8 cellular contexts compared by ENCODE assay signal in the genomic region with DNA sequence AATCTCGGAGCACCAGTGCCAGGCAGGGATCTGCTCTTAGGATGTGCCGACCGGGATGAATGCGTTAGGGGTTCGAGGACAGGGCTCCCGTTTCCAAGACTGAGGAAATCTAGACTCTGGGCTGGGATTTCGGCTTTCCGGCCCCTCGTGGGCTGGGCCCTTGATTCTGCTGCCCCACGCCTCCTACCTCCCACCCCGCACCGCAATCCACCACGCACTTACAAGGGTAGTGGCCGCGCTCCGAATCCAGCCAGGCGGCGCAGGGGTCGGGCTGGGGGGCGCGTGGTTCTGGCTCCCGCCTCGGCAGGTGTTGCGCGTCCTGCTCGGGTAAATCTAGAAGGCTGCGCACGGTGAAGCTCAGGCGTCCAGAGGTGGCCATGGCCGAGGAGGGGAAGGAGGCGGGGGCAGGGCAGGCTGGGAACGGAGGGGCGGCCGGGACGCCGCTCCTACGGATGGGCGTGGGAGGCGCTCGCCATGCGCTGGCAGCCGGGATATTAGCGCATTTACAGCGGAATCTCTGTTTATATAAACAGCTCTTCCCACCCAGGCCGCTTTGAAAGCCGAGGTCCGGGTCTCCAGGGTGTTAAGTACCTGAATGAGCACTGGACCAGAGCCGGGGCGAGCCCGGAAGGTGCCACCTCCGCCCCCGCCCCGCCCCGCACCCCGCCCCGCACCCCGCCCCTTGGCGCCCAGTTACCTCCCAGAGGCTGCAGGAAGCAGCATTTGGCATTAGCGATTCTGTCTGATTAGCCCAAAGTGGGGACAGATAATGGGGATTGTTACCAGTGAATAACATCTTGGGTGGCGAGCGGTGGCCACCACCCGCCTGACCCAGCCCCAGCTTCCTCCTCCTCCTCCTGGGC. TPM values are rescaled to one million over a fixed set of nuclear protein-coding genes. Genes with fewer than 3 reads are reported as not detected.
DNase-seq lines count a peak whose midpoint lies in the region; ATAC-seq, FAIRE-seq and TF ChIP-seq lines count a peak whose summit lies in the region.

NKX2-8 (minus strand) TSS at position 604 of the 863 bp plus-strand sequence; CDS start at position 379, 225 bp downstream.

- CTCF ChIA-PET in HepG2 (lab: Yijun Ruan, JAX; ENCODE audit: low intra/inter-chr PET ratio, low total read pairs) = no interaction called here

- H2AFZ ChIP-seq in HepG2 (ENCODE audit: low read length) = no peak within 1 kb of the TSS

- DNase-seq in activated T-cell treated with anti-CD3 and anti-CD28 coated beads, Interleukin-2, amount 50 U/mL, for 72 hours = no peak
- DNase-seq in activated T-cell treated with anti-CD3 and anti-CD28 coated beads for 4 hours (no peak), astrocyte of the spinal cord (ENCODE audit: low read depth, low spot score) (no peak), HepG2 (ENCODE audit: low spot score) (no peak), upper lobe of left lung (peak; percentile 29 to 81), immature natural killer cell (no peak)

- POLR2A ChIA-PET in HepG2 (lab: Yijun Ruan, JAX) = no interaction called here

- no peaks in the 10 kb centered on the region for H3K9me3 Mint-ChIP-seq in activated T-cell treated with anti-CD3 and anti-CD28 coated beads, Interleukin-2, amount 50 U/mL, for 72 hours
- no peaks in the 10 kb centered on the region for H3K9me3 Mint-ChIP-seq in stimulated activated memory B cell treated with anti-CD40 and anti-IgM and Interleukin-4, amounts not matched to agents 10 μg/mL and 1 μg/mL and 100 μg/mL, for 72 hours
- peaks cover 0 to 11% (median 5%) of the 10 kb centered on the region in 6 donors for H3K9me3 Mint-ChIP-seq in immature natural killer cell

- peaks cover 11% of the 10 kb centered on the region for H3K4me1 ChIP-seq in HepG2 (ENCODE audit: insufficient read depth, low read length)
- H3K4me1 ChIP-seq in upper lobe of left lung = peaks cover 14 to 50% (median 27%) of the 10 kb centered on the region in 4 donors

- peak within 1 kb of the TSS; percentile 67 to 73 for H3K4me3 Mint-ChIP-seq in activated T-cell treated with anti-CD3 and anti-CD28 coated beads, Interleukin-2, amount 50 U/mL, for 72 hours
- H3K4me3 Mint-ChIP-seq in stimulated activated memory B cell treated with anti-CD40 and anti-IgM and Interleukin-4, amounts not matched to agents 10 μg/mL and 1 μg/mL and 100 μg/mL, for 72 hours = no peak within 1 kb of the TSS
- no peak within 1 kb of the TSS for H3K4me3 Mint-ChIP-seq in immature natural killer cell

- BruUV-seq in HepG2 (replicated peaks; lab: Mats Ljungman, UMichigan) = no TSS peak

- H3K27me3 ChIP-seq in HepG2 (ENCODE audit: control insufficient read depth in 1 of 2, insufficient read depth in 2 of 2, low read length in 2 of 2) = peaks cover 2 to 4% of the 10 kb centered on the region in 2 experiments; a peak in 2 of 5 replicates
- peaks cover 0 to 36% (median 15%) of the 10 kb centered on the region in 4 donors for H3K27me3 ChIP-seq in upper lobe of left lung

- TF ChIP-seq POLR2A in HepG2 (IDR thresholded peaks at IDR 0.05; ENCODE audit: insufficient read depth in 1 of 2, low read depth in 2 of 2, low read length in 2 of 2) = no peak
- TF ChIP-seq POLR2A in upper lobe of left lung (IDR thresholded peaks at IDR 0.05) = no peak

- peaks cover 0 to 1% of the 10 kb centered on the region in 2 donors for H3K36me3 Mint-ChIP-seq in activated T-cell treated with anti-CD3 and anti-CD28 coated beads, Interleukin-2, amount 50 U/mL, for 72 hours (ENCODE audit: insufficient read depth in 2 of 2)
- no peaks in the 10 kb centered on the region for H3K36me3 Mint-ChIP-seq in stimulated activated memory B cell treated with anti-CD40 and anti-IgM and Interleukin-4, amounts not matched to agents 10 μg/mL and 1 μg/mL and 100 μg/mL, for 72 hours
- peaks cover 0 to 3% (median 0%) of the 10 kb centered on the region in 3 donors for H3K36me3 Mint-ChIP-seq in immature natural killer cell

- H3K79me2 ChIP-seq in HepG2 (ENCODE audit: insufficient read depth, low read length) = no peaks in the 10 kb centered on the region

- TF ChIP-seq EP300 in HepG2 (IDR thresholded peaks at IDR 0.05; ENCODE audit: low read depth in 2 of 2, low read length in 2 of 2) = no peak
- no peak for TF ChIP-seq EP300 in HepG2 (CRISPR knock-in tag; IDR thresholded peaks at IDR 0.05; ENCODE audit: borderline replicate concordance)
- TF ChIP-seq EP300 in upper lobe of left lung (IDR thresholded peaks at IDR 0.05) = no peak

- TF ChIP-seq CTCF in astrocyte of the spinal cord (IDR thresholded peaks at IDR 0.05; ENCODE audit: low read depth, low read length) (no peak), HepG2 (CRISPR knock-in tag; IDR thresholded peaks at IDR 0.05) (no peak), upper lobe of left lung (IDR thresholded peaks at IDR 0.05) (no peak)

- H3K27me3 Mint-ChIP-seq in activated T-cell treated with anti-CD3 and anti-CD28 coated beads, Interleukin-2, amount 50 U/mL, for 72 hours (ENCODE audit: low read depth) = peaks cover 51% of the 10 kb centered on the region
- peaks cover 62% of the 10 kb centered on the region for H3K27me3 Mint-ChIP-seq in stimulated activated memory B cell treated with anti-CD40 and anti-IgM and Interleukin-4, amounts not matched to agents 10 μg/mL and 1 μg/mL and 100 μg/mL, for 72 hours
- H3K27me3 Mint-ChIP-seq in immature natural killer cell (ENCODE audit: low read depth in 3 of 3) = peaks cover 3 to 27% (median 12%) of the 10 kb centered on the region in 3 donors

- no peak within 1 kb of the TSS for H3K4me2 ChIP-seq in HepG2 (ENCODE audit: low read depth, low read length)

- no peaks in the 10 kb centered on the region for H4K20me1 ChIP-seq in HepG2 (ENCODE audit: insufficient read depth, low read length)

- intact Hi-C loops in HepG2 (cut with micrococcal nuclease; ENCODE audit: unreplicated experiment) = no loop called here

- 0 out of 2 replicates have a peak, but pooled peaks cover 4% of the 10 kb centered on the region for H3K9me3 ChIP-seq in HepG2 (ENCODE audit: low read length)
- H3K9me3 ChIP-seq in upper lobe of left lung = no peaks in the 10 kb centered on the region

- no peak for FAIRE-seq in HepG2 (lab: Jason Lieb, UNC)

- TF ChIP-seq RAD21 in HepG2 (CRISPR knock-in tag; IDR thresholded peaks at IDR 0.05) = no peak

- no peak within 1 kb of the TSS for H3K9ac ChIP-seq in HepG2 (ENCODE audit: insufficient read depth, low read depth, low read length)

- H3K4me1 Mint-ChIP-seq in activated T-cell treated with anti-CD3 and anti-CD28 coated beads, Interleukin-2, amount 50 U/mL, for 72 hours (ENCODE audit: low read depth) = no peaks in the 10 kb centered on the region
- no peaks in the 10 kb centered on the region for H3K4me1 Mint-ChIP-seq in stimulated activated memory B cell treated with anti-CD40 and anti-IgM and Interleukin-4, amounts not matched to agents 10 μg/mL and 1 μg/mL and 100 μg/mL, for 72 hours
- H3K4me1 Mint-ChIP-seq in immature natural killer cell = no peaks in the 10 kb centered on the region

- H3K4me3 ChIP-seq in astrocyte of the spinal cord (ENCODE audit: low read depth, low read length) (peak within 1 kb of the TSS; percentile 19), HepG2 (replicated peaks in 1 of 3; ENCODE audit: insufficient read depth in 1 of 3, low read depth in 2 of 3, low read length in 3 of 3) (no peak within 1 kb of the TSS), upper lobe of left lung (peak within 1 kb of the TSS; percentile 5 to 54 (median 47))

- in situ Hi-C loops in astrocyte of the spinal cord (cut with HindIII; ENCODE audit: low sequenced_read_pairs) = no loop called here
- in situ Hi-C loops in HepG2 (cut with HindIII; ENCODE audit: extremely low pct_ligation_motif_present, low pct_unique_long_range_greater_than_20kb) = no loop called here

- 77% methylated on average over 62 of the region's 62 CpGs for WGBS in HepG2 (ENCODE audit: low lambda C conversion rate)
- 1 to 2% methylated on average over 27 to 56 of the region's 62 CpGs for WGBS in upper lobe of left lung, 2 donors

- H3K27ac ChIP-seq in HepG2 (ENCODE audit: extremely low read length, insufficient read depth, low read length) (no peak within 1 kb of the TSS), upper lobe of left lung (no peak within 1 kb of the TSS)

- no peak within 1 kb of the TSS for H3K27ac Mint-ChIP-seq in activated T-cell treated with anti-CD3 and anti-CD28 coated beads, Interleukin-2, amount 50 U/mL, for 72 hours
- no peak within 1 kb of the TSS for H3K27ac Mint-ChIP-seq in stimulated activated memory B cell treated with anti-CD40 and anti-IgM and Interleukin-4, amounts not matched to agents 10 μg/mL and 1 μg/mL and 100 μg/mL, for 72 hours
- H3K27ac Mint-ChIP-seq in immature natural killer cell = no peak within 1 kb of the TSS

- no peaks in the 10 kb centered on the region for H3K36me3 ChIP-seq in HepG2 (replicated peaks in 1 of 2; ENCODE audit: control insufficient read depth in 1 of 2, insufficient read depth in 2 of 2, low read length in 2 of 2)
- no peaks in the 10 kb centered on the region for H3K36me3 ChIP-seq in upper lobe of left lung

- ATAC-seq in activated T-cell treated with anti-CD3 and anti-CD28 coated beads, Interleukin-2, amount 50 U/mL, for 72 hours (replicated peaks in 1 of 2) = no peak
- ATAC-seq in HepG2 = no peak
- no peak for ATAC-seq in upper lobe of left lung (ENCODE audit: low FRiP score in 2 of 2)
- no peak for ATAC-seq in stimulated activated memory B cell treated with anti-CD40 and anti-IgM and Interleukin-4, amounts not matched to agents 10 μg/mL and 1 μg/mL and 100 μg/mL, for 72 hours
- ATAC-seq in HG02642 (IDR thresholded peaks at IDR 0.05; ENCODE audit: poor library complexity, unreplicated experiment) = no peak

RNA-seq across cellular contexts. Expression of gene NKX2-8, which starts in this region (rescaled TPM):
- total RNA-seq in activated T-cell treated with anti-CD3 and anti-CD28 coated beads, Interleukin-2, amount 50 U/mL, for 72 hours = not detected
- total RNA-seq in HepG2 (2016; rRNA removed; fragmentation: Illumina TruSeq; extraction: Trizol) (not detected in 2 replicates), upper lobe of left lung (1 to 10 TPM in 2 of 6 donors, under 1 TPM in 1, not detected in 3; 0.77 to 2.7 (median 2.1) TPM)
- total RNA-seq in HepG2 (2016; cell fraction: cytosol; rRNA removed; fragmentation: Illumina TruSeq; extraction: Trizol; ENCODE audit: low read depth) = not detected in 2 replicates
- not detected in 2 replicates for total RNA-seq in HepG2 (2016; cell fraction: insoluble cytoplasmic fraction; rRNA removed; fragmentation: Illumina TruSeq; extraction: Trizol)
- total RNA-seq in HepG2 (2016; cell fraction: membrane; rRNA removed; fragmentation: Illumina TruSeq; extraction: Trizol) = not detected in 2 replicates
- not detected in 2 replicates for total RNA-seq in HepG2 (2016; cell fraction: nucleus; rRNA removed; fragmentation: Illumina TruSeq; extraction: Trizol)
- polyA plus RNA-seq in HepG2 (2011; rRNA removed) (not detected in 2 replicates), immature natural killer cell (not detected)
- polyA plus RNA-seq in HepG2 (2011; cell fraction: cytosol; rRNA removed) = not detected in 2 replicates
- polyA plus RNA-seq in HepG2 (2011; cell fraction: nucleus; rRNA removed) = not detected in 2 replicates
- polyA plus RNA-seq in HepG2 (2012) = not detected in 2 replicates
- not detected in 2 replicates for polyA plus RNA-seq in HepG2 (2016; cell fraction: cytosol; fragmentation: Illumina TruSeq; extraction: Trizol; ENCODE audit: low read depth)
- polyA plus RNA-seq in HepG2 (2016; cell fraction: insoluble cytoplasmic fraction; fragmentation: Illumina TruSeq; extraction: Trizol; ENCODE audit: low read depth) = not detected in 2 replicates
- polyA plus RNA-seq in HepG2 (2016; cell fraction: membrane; fragmentation: Illumina TruSeq; extraction: Trizol; ENCODE audit: low read depth) = not detected in 2 replicates
- not detected in 2 replicates for polyA plus RNA-seq in HepG2 (2016; cell fraction: nucleus; fragmentation: Illumina TruSeq; extraction: Trizol; ENCODE audit: insufficient read depth, low read depth)
- not detected in 2 replicates for polyA minus RNA-seq in HepG2 (2011; rRNA and poly(A)+ RNA removed; ENCODE audit: low replicate concordance)
- polyA minus RNA-seq in HepG2 (2011; cell fraction: cytosol; rRNA and poly(A)+ RNA removed) = not detected in 2 replicates
- polyA minus RNA-seq in HepG2 (2011; cell fraction: nucleus; rRNA and poly(A)+ RNA removed) = not detected in 2 replicates

Comparison
In these comparisons a context has a peak if more than half of its experiments do, and no peak if none do; other contexts are left out.
1. DNase-seq: peak in upper lobe of left lung (2 of 2); none in activated T-cell treated with anti-CD3 and anti-CD28 coated beads, Interleukin-2, amount 50 U/mL, for 72 hours (0 of 2), activated T-cell treated with anti-CD3 and anti-CD28 coated beads for 4 hours (single experiment), astrocyte of the spinal cord (single experiment), HepG2 (single experiment) and immature natural killer cell (0 of 3).
2. H3K4me3 Mint-ChIP-seq: peak in activated T-cell treated with anti-CD3 and anti-CD28 coated beads, Interleukin-2, amount 50 U/mL, for 72 hours (2 of 2); none in stimulated activated memory B cell treated with anti-CD40 and anti-IgM and Interleukin-4, amounts not matched to agents 10 μg/mL and 1 μg/mL and 100 μg/mL, for 72 hours (single experiment) and immature natural killer cell (0 of 5).
3. H3K4me3 ChIP-seq: peak in astrocyte of the spinal cord (single experiment) and upper lobe of left lung (4 of 4); none in HepG2 (0 of 3).